ENCODE assay signal across 1 cellular context in the genomic region with DNA sequence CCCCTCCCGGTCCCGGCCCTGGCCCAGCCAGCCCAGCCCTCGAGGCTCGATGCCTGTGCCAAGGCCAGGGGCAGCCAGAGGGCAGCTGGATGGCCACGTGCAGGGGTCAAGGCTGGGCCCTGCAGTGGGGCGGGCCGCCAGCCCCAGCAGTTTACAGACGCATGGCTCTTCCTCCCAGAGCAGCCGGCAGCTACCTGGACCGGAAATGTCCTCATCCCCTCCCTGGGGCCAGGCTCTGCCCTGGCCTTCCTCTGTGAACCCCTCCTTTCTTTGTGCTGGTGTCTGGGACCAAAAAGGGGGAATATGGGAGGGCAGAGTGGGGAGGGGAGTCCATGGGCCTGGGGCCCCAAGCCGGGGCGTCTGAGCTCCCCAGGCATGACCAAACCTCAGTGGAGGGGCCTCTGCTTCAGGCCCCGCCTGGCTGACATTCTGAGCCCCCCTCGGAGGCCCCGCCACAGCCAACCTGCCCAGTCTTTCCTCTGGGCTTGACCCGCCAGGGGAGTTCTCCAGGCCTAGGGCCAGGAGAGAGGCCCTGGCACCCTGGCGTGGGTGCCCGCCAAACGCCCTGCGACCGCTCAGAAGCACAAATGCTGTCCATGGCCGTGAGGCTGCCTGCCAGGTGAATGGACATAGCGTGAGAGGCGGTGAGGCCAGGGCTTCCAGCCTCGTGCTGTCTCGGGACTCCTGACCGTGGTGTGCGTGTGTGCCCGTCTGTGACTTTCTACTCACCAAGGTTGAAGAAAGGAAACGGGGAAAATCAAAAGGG.
TF ChIP-seq lines count a peak whose summit lies in the region.

No MANE protein-coding gene starts in this region.

TF ChIP-seq in HepG2, 621 proteins besides CTCF, POLR2A, EP300 and RAD21 (continued from another document and continues in another):
- TF ChIP-seq, protein P1, sequence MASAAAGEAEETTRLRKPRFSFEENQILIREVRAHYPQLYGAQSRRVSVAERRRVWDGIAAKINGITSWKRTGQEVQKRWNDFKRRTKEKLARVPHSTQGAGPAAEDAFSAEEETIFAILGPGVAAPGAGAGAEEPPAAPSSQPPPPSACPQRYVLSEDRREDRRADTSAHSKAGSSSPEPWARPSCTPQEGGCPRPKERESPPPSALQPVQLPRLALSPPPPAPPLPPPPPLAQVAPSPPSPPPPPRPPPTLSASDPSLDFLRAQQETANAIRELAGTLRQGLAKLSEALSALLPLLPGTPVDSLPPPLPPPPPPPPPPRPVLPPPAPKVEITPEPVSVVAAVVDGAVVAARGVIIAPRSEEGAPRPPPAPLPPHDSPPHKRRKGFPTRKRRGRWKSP (CRISPR knock-in tag; IDR thresholded peaks at IDR 0.05), result peak; percentile 93
- TF ChIP-seq, protein P2, sequence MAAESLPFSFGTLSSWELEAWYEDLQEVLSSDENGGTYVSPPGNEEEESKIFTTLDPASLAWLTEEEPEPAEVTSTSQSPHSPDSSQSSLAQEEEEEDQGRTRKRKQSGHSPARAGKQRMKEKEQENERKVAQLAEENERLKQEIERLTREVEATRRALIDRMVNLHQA (CRISPR knock-in tag; IDR thresholded peaks at IDR 0.05), result no peak
- TF ChIP-seq, protein P3, sequence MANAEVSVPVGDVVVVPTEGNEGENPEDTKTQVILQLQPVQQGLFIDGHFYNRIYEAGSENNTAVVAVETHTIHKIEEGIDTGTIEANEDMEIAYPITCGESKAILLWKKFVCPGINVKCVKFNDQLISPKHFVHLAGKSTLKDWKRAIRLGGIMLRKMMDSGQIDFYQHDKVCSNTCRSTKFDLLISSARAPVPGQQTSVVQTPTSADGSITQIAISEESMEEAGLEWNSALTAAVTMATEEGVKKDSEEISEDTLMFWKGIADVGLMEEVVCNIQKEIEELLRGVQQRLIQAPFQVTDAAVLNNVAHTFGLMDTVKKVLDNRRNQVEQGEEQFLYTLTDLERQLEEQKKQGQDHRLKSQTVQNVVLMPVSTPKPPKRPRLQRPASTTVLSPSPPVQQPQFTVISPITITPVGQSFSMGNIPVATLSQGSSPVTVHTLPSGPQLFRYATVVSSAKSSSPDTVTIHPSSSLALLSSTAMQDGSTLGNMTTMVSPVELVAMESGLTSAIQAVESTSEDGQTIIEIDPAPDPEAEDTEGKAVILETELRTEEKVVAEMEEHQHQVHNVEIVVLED (CRISPR knock-in tag; IDR thresholded peaks at IDR 0.05; ENCODE audit: borderline replicate concordance), result peak; percentile 74; the same call in 1 of the 2 replicates
- TF ChIP-seq HOXD1 (CRISPR knock-in tag; IDR thresholded peaks at IDR 0.05) (peak; percentile 34; the same call in 1 of the 2 replicates), HNRNPH1 (optimal IDR thresholded peaks at IDR 0.05; ENCODE audit: low read depth, low read length) (no peak), ZNF17 (CRISPR knock-in tag; IDR thresholded peaks at IDR 0.05) (peak; percentile 79; the same call in 1 of the 2 replicates), KDM6A (CRISPR knock-in tag; IDR thresholded peaks at IDR 0.05; ENCODE audit: low read depth) (peak; percentile 57; the same call in 1 of the 2 replicates), NR2F1 (CRISPR knock-in tag; IDR thresholded peaks at IDR 0.05) (peak; percentile 98 to 99), ZNF468 (CRISPR knock-in tag; IDR thresholded peaks at IDR 0.05) (0 out of 2 replicates have a peak, but pooled peaks have one; percentile 72), NFKB2 (CRISPR knock-in tag; IDR thresholded peaks at IDR 0.05; ENCODE audit: borderline replicate concordance) (peak; percentile 97; the same call in 1 of the 2 replicates), SP2 (CRISPR knock-in tag; IDR thresholded peaks at IDR 0.05) (peak; percentile 64; the same call in 1 of the 2 replicates), KMT2A (CRISPR knock-in tag; IDR thresholded peaks at IDR 0.05) (peak; percentile 64; the same call in 1 of the 2 replicates), ZNF816 (CRISPR knock-in tag; IDR thresholded peaks at IDR 0.05; ENCODE audit: borderline replicate concordance) (peak; percentile 60; the same call in 1 of the 2 replicates), CBX5 (CRISPR knock-in tag; IDR thresholded peaks at IDR 0.05; ENCODE audit: borderline replicate concordance) (peak; percentile 75; the same call in 1 of the 2 replicates), ZNF737 (CRISPR knock-in tag; IDR thresholded peaks at IDR 0.05; ENCODE audit: borderline replicate concordance) (peak; percentile 95), SP5 (CRISPR knock-in tag; IDR thresholded peaks at IDR 0.05; ENCODE audit: borderline replicate concordance, low read depth) (peak; percentile 92), ZC3H4 (CRISPR knock-in tag; IDR thresholded peaks at IDR 0.05; ENCODE audit: borderline replicate concordance) (no peak), GFI1 (CRISPR knock-in tag; IDR thresholded peaks at IDR 0.05; ENCODE audit: borderline replicate concordance) (peak; percentile 73; the same call in 1 of the 2 replicates), KLF16 (CRISPR knock-in tag; IDR thresholded peaks at IDR 0.05) (peak in 1 of 2 experiments; percentile 86; a peak in 1 of 4 replicates), NKX3-1 (CRISPR knock-in tag; IDR thresholded peaks at IDR 0.05) (peak; percentile 84), TBL1XR1 (IDR thresholded peaks at IDR 0.05; ENCODE audit: borderline replicate concordance, low read length, partially characterized antibody) (peak; percentile 62), TEAD3 (CRISPR knock-in tag; optimal IDR thresholded peaks at IDR 0.05; ENCODE audit: borderline replicate concordance) (peak; percentile 83), ZNF441 (CRISPR knock-in tag; IDR thresholded peaks at IDR 0.05; ENCODE audit: borderline replicate concordance) (peak; percentile 91), ZNF598 (CRISPR knock-in tag; IDR thresholded peaks at IDR 0.05; ENCODE audit: borderline replicate concordance) (peak; percentile 83), ZNF629 (CRISPR knock-in tag; conservative IDR thresholded peaks at IDR 0.05) (no peak; the same call in 1 of the 2 replicates), NCOR1 (IDR thresholded peaks at IDR 0.05; ENCODE audit: borderline replicate concordance, low read length) (peak; percentile 45; the same call in 1 of the 2 replicates), NCOA5 (CRISPR knock-in tag; IDR thresholded peaks at IDR 0.05) (no peak)
- TF ChIP-seq, protein P4, sequence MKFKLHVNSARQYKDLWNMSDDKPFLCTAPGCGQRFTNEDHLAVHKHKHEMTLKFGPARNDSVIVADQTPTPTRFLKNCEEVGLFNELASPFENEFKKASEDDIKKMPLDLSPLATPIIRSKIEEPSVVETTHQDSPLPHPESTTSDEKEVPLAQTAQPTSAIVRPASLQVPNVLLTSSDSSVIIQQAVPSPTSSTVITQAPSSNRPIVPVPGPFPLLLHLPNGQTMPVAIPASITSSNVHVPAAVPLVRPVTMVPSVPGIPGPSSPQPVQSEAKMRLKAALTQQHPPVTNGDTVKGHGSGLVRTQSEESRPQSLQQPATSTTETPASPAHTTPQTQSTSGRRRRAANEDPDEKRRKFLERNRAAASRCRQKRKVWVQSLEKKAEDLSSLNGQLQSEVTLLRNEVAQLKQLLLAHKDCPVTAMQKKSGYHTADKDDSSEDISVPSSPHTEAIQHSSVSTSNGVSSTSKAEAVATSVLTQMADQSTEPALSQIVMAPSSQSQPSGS (CRISPR knock-in tag; IDR thresholded peaks at IDR 0.05), result peak; percentile 89; the same call in 1 of the 2 replicates
- TF ChIP-seq, protein P5, sequence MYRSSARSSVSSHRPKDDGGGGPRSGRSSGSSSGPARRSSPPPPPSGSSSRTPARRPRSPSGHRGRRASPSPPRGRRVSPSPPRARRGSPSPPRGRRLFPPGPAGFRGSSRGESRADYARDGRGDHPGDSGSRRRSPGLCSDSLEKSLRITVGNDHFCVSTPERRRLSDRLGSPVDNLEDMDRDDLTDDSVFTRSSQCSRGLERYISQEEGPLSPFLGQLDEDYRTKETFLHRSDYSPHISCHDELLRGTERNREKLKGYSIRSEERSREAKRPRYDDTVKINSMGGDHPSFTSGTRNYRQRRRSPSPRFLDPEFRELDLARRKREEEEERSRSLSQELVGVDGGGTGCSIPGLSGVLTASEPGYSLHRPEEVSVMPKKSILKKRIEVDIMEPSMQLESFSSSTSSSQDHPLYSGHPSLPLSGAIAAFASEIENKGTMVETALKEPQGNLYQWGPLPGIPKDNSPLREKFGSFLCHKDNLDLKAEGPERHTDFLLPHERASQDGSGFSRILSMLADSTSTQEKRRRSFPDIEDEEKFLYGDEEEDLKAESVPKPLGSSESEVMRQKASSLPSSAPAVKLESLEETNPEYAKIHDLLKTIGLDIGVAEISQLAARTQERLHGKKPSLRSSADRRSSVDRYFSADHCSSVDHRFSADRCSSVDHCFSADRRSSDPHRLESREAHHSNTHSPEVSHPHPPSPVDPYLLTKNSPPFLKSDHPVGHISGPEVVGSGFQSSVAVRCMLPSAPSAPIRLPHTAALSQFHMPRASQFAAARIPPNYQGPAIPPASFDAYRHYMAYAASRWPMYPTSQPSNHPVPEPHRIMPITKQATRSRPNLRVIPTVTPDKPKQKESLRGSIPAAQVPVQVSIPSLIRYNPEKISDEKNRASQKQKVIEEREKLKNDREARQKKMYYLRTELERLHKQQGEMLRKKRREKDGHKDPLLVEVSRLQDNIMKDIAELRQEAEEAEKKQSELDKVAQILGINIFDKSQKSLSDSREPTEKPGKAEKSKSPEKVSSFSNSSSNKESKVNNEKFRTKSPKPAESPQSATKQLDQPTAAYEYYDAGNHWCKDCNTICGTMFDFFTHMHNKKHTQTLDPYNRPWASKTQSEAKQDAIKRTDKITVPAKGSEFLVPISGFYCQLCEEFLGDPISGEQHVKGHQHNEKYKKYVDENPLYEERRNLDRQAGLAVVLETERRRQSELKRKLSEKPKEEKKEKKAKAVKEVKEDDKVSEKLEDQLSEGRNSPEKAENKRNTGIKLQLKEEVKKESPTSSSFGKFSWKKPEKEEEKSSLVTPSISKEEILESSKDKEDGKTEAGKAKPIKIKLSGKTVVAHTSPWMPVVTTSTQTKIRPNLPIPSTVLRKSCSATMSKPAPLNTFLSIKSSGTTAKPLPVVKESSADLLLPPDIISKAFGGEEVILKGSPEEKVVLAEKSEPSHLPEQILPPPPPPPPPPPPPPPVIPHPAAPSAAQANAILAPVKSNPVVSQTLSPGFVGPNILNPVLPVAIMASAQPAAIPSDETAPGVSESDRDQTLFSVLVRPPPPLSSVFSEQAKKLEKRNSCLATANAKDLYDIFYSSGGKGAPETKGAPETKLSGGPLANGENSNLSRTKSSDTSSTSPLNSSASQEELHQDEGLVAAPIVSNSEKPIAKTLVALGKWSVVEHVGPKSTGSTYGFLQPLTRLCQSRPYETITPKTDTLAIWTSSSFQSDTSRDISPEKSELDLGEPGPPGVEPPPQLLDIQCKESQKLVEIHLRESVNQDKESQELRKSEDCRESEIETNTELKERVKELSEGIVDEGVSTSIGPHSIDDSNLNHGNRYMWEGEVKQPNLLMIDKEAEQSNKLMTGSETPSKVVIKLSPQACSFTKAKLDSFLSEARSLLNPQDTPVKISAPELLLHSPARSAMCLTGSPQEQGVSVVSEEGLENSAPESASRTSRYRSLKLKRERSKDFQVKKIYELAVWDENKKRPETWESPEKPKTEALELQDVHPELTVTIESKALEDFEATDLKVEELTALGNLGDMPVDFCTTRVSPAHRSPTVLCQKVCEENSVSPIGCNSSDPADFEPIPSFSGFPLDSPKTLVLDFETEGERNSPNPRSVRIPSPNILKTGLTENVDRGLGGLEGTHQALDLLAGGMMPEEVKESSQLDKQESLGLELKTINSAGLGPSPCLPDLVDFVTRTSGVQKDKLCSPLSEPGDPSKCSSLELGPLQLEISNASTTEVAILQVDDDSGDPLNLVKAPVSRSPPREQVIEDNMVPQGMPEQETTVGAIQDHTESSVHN (CRISPR knock-in tag; IDR thresholded peaks at IDR 0.05), result peak; percentile 89; the same call in 1 of the 2 replicates
- TF ChIP-seq, protein P6, sequence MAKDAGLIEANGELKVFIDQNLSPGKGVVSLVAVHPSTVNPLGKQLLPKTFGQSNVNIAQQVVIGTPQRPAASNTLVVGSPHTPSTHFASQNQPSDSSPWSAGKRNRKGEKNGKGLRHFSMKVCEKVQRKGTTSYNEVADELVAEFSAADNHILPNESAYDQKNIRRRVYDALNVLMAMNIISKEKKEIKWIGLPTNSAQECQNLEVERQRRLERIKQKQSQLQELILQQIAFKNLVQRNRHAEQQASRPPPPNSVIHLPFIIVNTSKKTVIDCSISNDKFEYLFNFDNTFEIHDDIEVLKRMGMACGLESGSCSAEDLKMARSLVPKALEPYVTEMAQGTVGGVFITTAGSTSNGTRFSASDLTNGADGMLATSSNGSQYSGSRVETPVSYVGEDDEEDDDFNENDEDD (CRISPR knock-in tag; IDR thresholded peaks at IDR 0.05; ENCODE audit: borderline replicate concordance), result peak; percentile 95
- TF ChIP-seq, protein P7, sequence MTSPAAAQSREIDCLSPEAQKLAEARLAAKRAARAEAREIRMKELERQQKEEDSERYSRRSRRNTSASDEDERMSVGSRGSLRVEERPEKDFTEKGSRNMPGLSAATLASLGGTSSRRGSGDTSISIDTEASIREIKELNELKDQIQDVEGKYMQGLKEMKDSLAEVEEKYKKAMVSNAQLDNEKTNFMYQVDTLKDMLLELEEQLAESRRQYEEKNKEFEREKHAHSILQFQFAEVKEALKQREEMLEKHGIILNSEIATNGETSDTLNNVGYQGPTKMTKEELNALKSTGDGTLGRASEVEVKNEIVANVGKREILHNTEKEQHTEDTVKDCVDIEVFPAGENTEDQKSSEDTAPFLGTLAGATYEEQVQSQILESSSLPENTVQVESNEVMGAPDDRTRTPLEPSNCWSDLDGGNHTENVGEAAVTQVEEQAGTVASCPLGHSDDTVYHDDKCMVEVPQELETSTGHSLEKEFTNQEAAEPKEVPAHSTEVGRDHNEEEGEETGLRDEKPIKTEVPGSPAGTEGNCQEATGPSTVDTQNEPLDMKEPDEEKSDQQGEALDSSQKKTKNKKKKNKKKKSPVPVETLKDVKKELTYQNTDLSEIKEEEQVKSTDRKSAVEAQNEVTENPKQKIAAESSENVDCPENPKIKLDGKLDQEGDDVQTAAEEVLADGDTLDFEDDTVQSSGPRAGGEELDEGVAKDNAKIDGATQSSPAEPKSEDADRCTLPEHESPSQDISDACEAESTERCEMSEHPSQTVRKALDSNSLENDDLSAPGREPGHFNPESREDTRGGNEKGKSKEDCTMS (CRISPR knock-in tag; conservative IDR thresholded peaks at IDR 0.05), result no peak
- TF ChIP-seq, protein P8, sequence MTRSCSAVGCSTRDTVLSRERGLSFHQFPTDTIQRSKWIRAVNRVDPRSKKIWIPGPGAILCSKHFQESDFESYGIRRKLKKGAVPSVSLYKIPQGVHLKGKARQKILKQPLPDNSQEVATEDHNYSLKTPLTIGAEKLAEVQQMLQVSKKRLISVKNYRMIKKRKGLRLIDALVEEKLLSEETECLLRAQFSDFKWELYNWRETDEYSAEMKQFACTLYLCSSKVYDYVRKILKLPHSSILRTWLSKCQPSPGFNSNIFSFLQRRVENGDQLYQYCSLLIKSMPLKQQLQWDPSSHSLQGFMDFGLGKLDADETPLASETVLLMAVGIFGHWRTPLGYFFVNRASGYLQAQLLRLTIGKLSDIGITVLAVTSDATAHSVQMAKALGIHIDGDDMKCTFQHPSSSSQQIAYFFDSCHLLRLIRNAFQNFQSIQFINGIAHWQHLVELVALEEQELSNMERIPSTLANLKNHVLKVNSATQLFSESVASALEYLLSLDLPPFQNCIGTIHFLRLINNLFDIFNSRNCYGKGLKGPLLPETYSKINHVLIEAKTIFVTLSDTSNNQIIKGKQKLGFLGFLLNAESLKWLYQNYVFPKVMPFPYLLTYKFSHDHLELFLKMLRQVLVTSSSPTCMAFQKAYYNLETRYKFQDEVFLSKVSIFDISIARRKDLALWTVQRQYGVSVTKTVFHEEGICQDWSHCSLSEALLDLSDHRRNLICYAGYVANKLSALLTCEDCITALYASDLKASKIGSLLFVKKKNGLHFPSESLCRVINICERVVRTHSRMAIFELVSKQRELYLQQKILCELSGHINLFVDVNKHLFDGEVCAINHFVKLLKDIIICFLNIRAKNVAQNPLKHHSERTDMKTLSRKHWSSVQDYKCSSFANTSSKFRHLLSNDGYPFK (CRISPR knock-in tag; IDR thresholded peaks at IDR 0.05; ENCODE audit: borderline replicate concordance), result peak; percentile 83; the same call in 1 of the 2 replicates
